ENCODE assay signal across 7 cellular contexts in genomic region chr12:47686645-47687240, GRCh38.
DNase-seq lines count a peak whose midpoint lies in the region; ATAC-seq, FAIRE-seq and TF ChIP-seq lines count a peak whose summit lies in the region.

No MANE protein-coding gene starts in this region.

- H3K79me2 ChIP-seq in DOHH2 (ENCODE audit: control insufficient read depth, low read length) = no peaks in the 10 kb centered on the region

- TF ChIP-seq CTCF in DOHH2 (IDR thresholded peaks at IDR 0.05; ENCODE audit: low read depth, low read length, poor library complexity, severe bottlenecking) = peak; percentile 45

- peak; percentile 38 for FAIRE-seq in colon (lab: Jason Lieb, UNC)

- peaks cover 3% of the 10 kb centered on the region; the same call in 1 of the 2 replicates for H3F3A ChIP-seq in DOHH2 (ENCODE audit: control insufficient read depth, insufficient read depth)

- no peaks in the 10 kb centered on the region for H3K9me2 ChIP-seq in DOHH2 (replicated peaks; ENCODE audit: control insufficient read depth, low read length)

- H3K4me2 ChIP-seq in DOHH2 (ENCODE audit: low read length) = no peak overlapping the region

- peaks cover 75% of the 10 kb centered on the region for H3K36me3 ChIP-seq in DOHH2 (ENCODE audit: control insufficient read depth, low read length)

- no peak overlapping the region for H3K27ac ChIP-seq in DOHH2 (ENCODE audit: low read depth, low read length)

- no peaks in the 10 kb centered on the region for H3K4me1 ChIP-seq in DOHH2 (ENCODE audit: control insufficient read depth, low read length)

- DNase-seq in HCEC 1CT (peak; percentile 40), OCI-M1 (lab: John Stamatoyannopoulos, UW) (peak; percentile 74), midbrain (lab: John Stamatoyannopoulos, UW) (peak; percentile 70), DMS79 (lab: John Stamatoyannopoulos, UW) (no peak)

- no peaks in the 10 kb centered on the region for H3K27me3 ChIP-seq in DOHH2 (ENCODE audit: control insufficient read depth, low read length)

- ATAC-seq in HG02884 (IDR thresholded peaks at IDR 0.05; ENCODE audit: unreplicated experiment) = no peak

- no peaks in the 10 kb centered on the region for H3K9me3 ChIP-seq in DOHH2 (ENCODE audit: control insufficient read depth, insufficient read depth, low read length)

- no peak overlapping the region for H3K4me3 ChIP-seq in DOHH2 (ENCODE audit: low read length)

- H4K20me1 ChIP-seq in DOHH2 (ENCODE audit: control insufficient read depth, insufficient read depth, low read depth, low read length) = no peaks in the 10 kb centered on the region
